Comparison of ENCODE assay signal across 8 cellular contexts in genomic region chr13:30114586-30115256, GRCh38.
DNase-seq lines count a peak whose midpoint lies in the region; ATAC-seq lines count a peak whose summit lies in the region.

No MANE protein-coding gene starts in this region.

- H3K9me3 Mint-ChIP-seq in activated CD4-positive, alpha-beta memory T cell treated with anti-CD3 and anti-CD28 coated beads for 36 hours: no peaks in the 10 kb centered on the region

- no peaks in the 10 kb centered on the region for H3K36me3 ChIP-seq in BLaER1 treated with 17β-estradiol and CSF1 and Interleukin-3, amounts not matched to agents 10 nM and 100 nM
- no peaks in the 10 kb centered on the region for H3K36me3 ChIP-seq in ectodermal cell (ENCODE audit: control insufficient read depth, insufficient read depth, low read length)

- POLR2A ChIA-PET in activated CD4-positive, alpha-beta memory T cell treated with anti-CD3 and anti-CD28 coated beads for 36 hours (lab: Charles Lee): interaction anchor here (0.6 to 2.9 kb wide), 6 partner anchors 18 to 352 kb away, joined by 3 to 9 read pairs (median 4); partner anchors contain the start of gene UBL3

- CTCF ChIA-PET in activated CD4-positive, alpha-beta memory T cell treated with anti-CD3 and anti-CD28 coated beads for 36 hours (lab: Charles Lee): interaction anchor here (0.6 to 7.3 kb wide), 64 partner anchors 10 to 930 kb away, joined by 3 to 331 read pairs (median 5); partner anchors contain the start of genes KATNAL1, UBL3 and USPL1

- intact Hi-C loops in activated CD4-positive, alpha-beta memory T cell treated with anti-CD3 and anti-CD28 coated beads for 36 hours (cut with micrococcal nuclease): loop anchor here (1.0 to 5.0 kb wide), 2 partner anchors 162 to 519 kb away; partner anchors contain the start of gene SLC7A1

- H3K4me1 Mint-ChIP-seq in activated CD4-positive, alpha-beta memory T cell treated with anti-CD3 and anti-CD28 coated beads for 36 hours (ENCODE audit: low read depth): peaks cover 32% of the 10 kb centered on the region

- peak; percentile 88 for ATAC-seq in HG03442 (IDR thresholded peaks at IDR 0.05; ENCODE audit: unreplicated experiment)

- peaks cover 1% of the 10 kb centered on the region for H3K27me3 Mint-ChIP-seq in activated CD4-positive, alpha-beta memory T cell treated with anti-CD3 and anti-CD28 coated beads for 36 hours

- peak overlapping the region; percentile 71 to 83 (median 76) for H3K4me3 ChIP-seq in BLaER1 treated with 17β-estradiol and CSF1 and Interleukin-3, amounts not matched to agents 10 nM and 100 nM
- H3K4me3 ChIP-seq in ectodermal cell (ENCODE audit: insufficient read depth, low read depth, low read length): peak overlapping the region; percentile 53

- no peaks in the 10 kb centered on the region for H4K20me1 ChIP-seq in BLaER1 treated with 17β-estradiol and CSF1 and Interleukin-3, amounts not matched to agents 10 nM and 100 nM

- H3K9ac ChIP-seq in BLaER1 treated with 17β-estradiol and CSF1 and Interleukin-3, amounts not matched to agents 10 nM and 100 nM: peak overlapping the region; percentile 55 to 77 (median 71)

- no peaks in the 10 kb centered on the region for H3K36me3 Mint-ChIP-seq in activated CD4-positive, alpha-beta memory T cell treated with anti-CD3 and anti-CD28 coated beads for 36 hours

- peak overlapping the region; percentile 85 to 100 (median 96) for H3K4me2 ChIP-seq in BLaER1 treated with 17β-estradiol and CSF1 and Interleukin-3, amounts not matched to agents 10 nM and 100 nM

- H3K4me3 Mint-ChIP-seq in activated CD4-positive, alpha-beta memory T cell treated with anti-CD3 and anti-CD28 coated beads for 36 hours: peak overlapping the region; percentile 74

- WGBS in ectodermal cell, 2 experiments: 1% methylated on average over 67 of the region's 67 CpGs

- H3K27ac Mint-ChIP-seq in activated CD4-positive, alpha-beta memory T cell treated with anti-CD3 and anti-CD28 coated beads for 36 hours: no peak overlapping the region

- peaks cover 21 to 46% (median 34%) of the 10 kb centered on the region in 10 experiments for H3K4me1 ChIP-seq in BLaER1 treated with 17β-estradiol and CSF1 and Interleukin-3, amounts not matched to agents 10 nM and 100 nM
- peaks cover 27% of the 10 kb centered on the region for H3K4me1 ChIP-seq in ectodermal cell (ENCODE audit: control insufficient read depth, insufficient read depth, low read length)

- H3K9me3 ChIP-seq in BLaER1 treated with 17β-estradiol and CSF1 and Interleukin-3, amounts not matched to agents 10 nM and 100 nM (replicated peaks in 1 of 11): peaks cover 0 to 10% (median 4%) of the 10 kb centered on the region in 11 experiments; a peak in 7 of 22 replicates
- H3K9me3 ChIP-seq in ectodermal cell (ENCODE audit: control insufficient read depth, low read length): no peaks in the 10 kb centered on the region

- H3K27ac ChIP-seq in BLaER1 treated with 17β-estradiol and CSF1 and Interleukin-3, amounts not matched to agents 10 nM and 100 nM: peak overlapping the region in 4 of 11 experiments; percentile 30 to 51 (median 33); a peak in 6 of 22 replicates
- peak overlapping the region; percentile 91 for H3K27ac ChIP-seq in ectodermal cell (ENCODE audit: insufficient read depth, low read depth, low read length, poor library complexity, severe bottlenecking)

- peaks cover 0 to 11% (median 4%) of the 10 kb centered on the region in 11 experiments; a peak in 5 of 22 replicates for H3K27me3 ChIP-seq in BLaER1 treated with 17β-estradiol and CSF1 and Interleukin-3, amounts not matched to agents 10 nM and 100 nM
- no peaks in the 10 kb centered on the region for H3K27me3 ChIP-seq in ectodermal cell (ENCODE audit: control insufficient read depth, insufficient read depth, low read length, poor library complexity, severe bottlenecking)

- peak; percentile 86 for DNase-seq in GM19238 (ENCODE audit: insufficient read length, low spot score)
- DNase-seq in NCI-H526 treated with DMSO at 0.1 percent for 48 hours (lab: John Stamatoyannopoulos, UW): peak; percentile 91
- DNase-seq in activated CD4-positive, alpha-beta memory T cell treated with anti-CD3 and anti-CD28 coated beads for 36 hours: peak; percentile 95
- peak; percentile 82 to 87 for DNase-seq in lung microvascular endothelial cell (ENCODE audit: low read depth in 2 of 2)
- DNase-seq in stimulated activated CD4-positive, alpha-beta T cell treated with anti-CD3 and anti-CD28 coated beads, TNF-alpha, amount 100 ng/mL, for 48 hours (ENCODE audit: low read depth in 3 of 3): peak; percentile 83 to 94 (median 87)
